In the genomic region with DNA sequence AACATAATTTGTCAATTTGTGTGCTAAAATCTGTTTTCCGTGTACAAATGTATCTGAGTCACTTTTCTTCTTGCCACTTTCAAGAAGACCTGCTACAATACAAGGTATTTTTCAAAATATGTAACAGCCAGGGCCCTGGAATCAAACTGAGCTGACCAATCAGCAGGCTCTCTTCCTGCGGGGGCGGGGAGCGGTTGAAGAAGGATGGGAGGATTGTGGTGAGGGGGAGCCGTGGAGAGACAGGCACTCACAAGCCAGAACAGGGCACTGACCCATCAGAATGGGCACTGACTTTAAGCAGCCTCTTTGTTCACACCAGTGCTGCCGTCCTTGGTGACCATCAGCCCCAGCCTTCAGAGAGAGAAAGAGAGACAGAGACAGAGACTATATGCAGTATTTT, we compare ENCODE assay signal across 21 cellular contexts.
"Had no signal": no experiment of that assay in that cellular context is flagged by ENCODE, and none has a peak within 500 bp of the region (broad histone marks: within the 10 kb centered on the region; RNA-seq: fewer than 3 reads in every experiment).

No MANE protein-coding gene starts in this region.

- H3K4me3 Mint-ChIP-seq: activated naive CD8-positive, alpha-beta T cell treated with anti-CD3 and anti-CD28 coated beads for 36 hours; naive B cell; stimulated activated naive CD8-positive, alpha-beta T cell treated with anti-CD3 and anti-CD28 coated beads, Interleukin-15, amount 100 ng/mL, for 72 hours; T-helper 1 cell treated with Interleukin-12 subunit alpha and Interleukin-12 subunit beta and Interleukin-4 antibody, amounts not matched to agents 30 μg/mL and 1 μg/mL, for 36 hours had no signal

- H3K27ac ChIP-seq: body of pancreas, epithelial cell of prostate, foreskin keratinocyte, parathyroid adenoma, upper lobe of left lung, VCaP had no signal

- H3K4me3 ChIP-seq: body of pancreas, lung, mucosa of descending colon, smooth muscle cell, upper lobe of left lung had no signal

- H3K27ac Mint-ChIP-seq: activated naive CD8-positive, alpha-beta T cell treated with anti-CD3 and anti-CD28 coated beads for 36 hours; stimulated activated naive CD8-positive, alpha-beta T cell treated with anti-CD3 and anti-CD28 coated beads, Interleukin-15, amount 100 ng/mL, for 72 hours; T-helper 1 cell treated with Interleukin-12 subunit alpha and Interleukin-12 subunit beta and Interleukin-4 antibody, amounts not matched to agents 30 μg/mL and 1 μg/mL, for 36 hours had no signal

- H3K79me2 ChIP-seq: parathyroid adenoma had no signal

- H3K9ac ChIP-seq: parathyroid adenoma had no signal

- H3K4me1 ChIP-seq: body of pancreas, foreskin keratinocyte, parathyroid adenoma, upper lobe of left lung had no signal

- H3K36me3 Mint-ChIP-seq: activated naive CD8-positive, alpha-beta T cell treated with anti-CD3 and anti-CD28 coated beads for 36 hours had no signal

- H3K4me1 Mint-ChIP-seq: stimulated activated naive CD8-positive, alpha-beta T cell treated with anti-CD3 and anti-CD28 coated beads, Interleukin-15, amount 100 ng/mL, for 72 hours had no signal

- H3K4me2 ChIP-seq: smooth muscle cell had no signal

- H3K9me3 ChIP-seq: body of pancreas, mucosa of descending colon, upper lobe of left lung had no signal

- FAIRE-seq: kidney had no signal

- H3K36me3 ChIP-seq: upper lobe of left lung had no signal

- H3K9me3 Mint-ChIP-seq: activated naive CD8-positive, alpha-beta T cell treated with anti-CD3 and anti-CD28 coated beads for 36 hours; stimulated activated naive CD8-positive, alpha-beta T cell treated with anti-CD3 and anti-CD28 coated beads, Interleukin-15, amount 100 ng/mL, for 72 hours; T-helper 1 cell treated with Interleukin-12 subunit alpha and Interleukin-12 subunit beta and Interleukin-4 antibody, amounts not matched to agents 30 μg/mL and 1 μg/mL, for 36 hours had no signal

- H2AFZ ChIP-seq: parathyroid adenoma had no signal

- ATAC-seq: body of pancreas; foreskin keratinocyte; left lobe of liver; mucosa of descending colon; sciatic nerve; stimulated activated naive CD8-positive, alpha-beta T cell treated with anti-CD3 and anti-CD28 coated beads, Interleukin-15, amount 100 ng/mL, for 72 hours had no signal

- H3K27me3 ChIP-seq: body of pancreas, foreskin keratinocyte, upper lobe of left lung had no signal

- H3K27me3 Mint-ChIP-seq: activated naive CD8-positive, alpha-beta T cell treated with anti-CD3 and anti-CD28 coated beads for 36 hours; naive B cell had no signal

- DNase-seq: activated CD4-positive, alpha-beta T cell treated with anti-CD3 and anti-CD28 coated beads, Interleukin-2, amount 50 U/mL, for 48 hours; activated naive CD8-positive, alpha-beta T cell treated with anti-CD3 and anti-CD28 coated beads for 36 hours; activated T-cell treated with anti-CD3 and anti-CD28 coated beads for 4 hours; body of pancreas; foreskin keratinocyte; glutamatergic neuron; hippocampal formation; kidney; mucosa of descending colon; naive B cell; stimulated activated CD4-positive, alpha-beta T cell treated with anti-CD3 and anti-CD28 coated beads, Interleukin-4, amount 100 ng/mL, for 1 hour; stimulated activated naive CD8-positive, alpha-beta T cell treated with anti-CD3 and anti-CD28 coated beads, Interleukin-15, amount 100 ng/mL, for 72 hours; upper lobe of left lung had no signal
